ENCODE assay signal across 8 cellular contexts in genomic region chr11:43358308-43358669, GRCh38. TPM values are rescaled to one million over a fixed set of nuclear protein-coding genes. Genes with fewer than 3 reads are reported as not detected.
DNase-seq lines count a peak whose midpoint lies in the region; ATAC-seq and TF ChIP-seq lines count a peak whose summit lies in the region.

No MANE protein-coding gene starts in this region.

- no peaks in the 10 kb centered on the region for H3K27me3 Mint-ChIP-seq in osteocyte (ENCODE audit: unreplicated experiment)

- ATAC-seq in GM19035 (IDR thresholded peaks at IDR 0.05; ENCODE audit: unreplicated experiment), result no peak
- no peak for ATAC-seq in GM21526 (IDR thresholded peaks at IDR 0.05; ENCODE audit: low FRiP score, unreplicated experiment)

- H3K36me3 Mint-ChIP-seq in osteocyte (ENCODE audit: unreplicated experiment), result no peaks in the 10 kb centered on the region

- no peaks in the 10 kb centered on the region for H3K9me3 Mint-ChIP-seq in osteocyte (ENCODE audit: unreplicated experiment)

- peak overlapping the region; percentile 95 for H3K27ac Mint-ChIP-seq in osteocyte (ENCODE audit: unreplicated experiment)

- peak; percentile 67 for DNase-seq in OCI-M1 (lab: John Stamatoyannopoulos, UW)
- DNase-seq in epithelial cell of esophagus (ENCODE audit: low read depth), result no peak
- DNase-seq in osteocyte (ENCODE audit: extremely low spot score, unreplicated experiment), result no peak
- no peak for DNase-seq in HT-29 (ENCODE audit: low spot score)
- no peak for DNase-seq in NCI-H510A (lab: John Stamatoyannopoulos, UW)

- H3K4me3 ChIP-seq in GM08714 (ENCODE audit: low read length) (peak overlapping the region; percentile 77), epithelial cell of esophagus (ENCODE audit: low read length) (peak overlapping the region; percentile 80)

- no peak for TF ChIP-seq CTCF in epithelial cell of esophagus (IDR thresholded peaks at IDR 0.05; ENCODE audit: insufficient read depth, low read depth, low read length, missing control alignments)
- TF ChIP-seq CTCF in osteocyte (IDR thresholded peaks at IDR 0.05), result no peak

- H3K4me3 Mint-ChIP-seq in osteocyte (ENCODE audit: unreplicated experiment), result peak overlapping the region; percentile 97

- H3K4me1 Mint-ChIP-seq in osteocyte (ENCODE audit: unreplicated experiment), result peaks cover 30% of the 10 kb centered on the region

RNA-seq across cellular contexts. Expression of gene TTC17, which starts 0.4 kb away (rescaled TPM):
- 93.7 and 95.3 TPM in 2 replicates for total RNA-seq in osteocyte
- total RNA-seq in HT-29 (2014; rRNA removed; shearing (Covaris generic)), result 38.7 and 39.9 TPM in 2 replicates

RNA-seq across cellular contexts. Expression of gene API5, which starts 46.5 kb away (rescaled TPM):
- 97.2 and 100 TPM in 2 replicates for total RNA-seq in osteocyte
- total RNA-seq in HT-29 (2014; rRNA removed; shearing (Covaris generic)), result 66.1 and 70.2 TPM in 2 replicates
